Comparison of ENCODE assay signal across 8 cellular contexts in genomic region chr14:54652188-54652889, GRCh38.
DNase-seq lines count a peak whose midpoint lies in the region; ATAC-seq and TF ChIP-seq lines count a peak whose summit lies in the region.

No MANE protein-coding gene starts in this region.

- no peaks in the 10 kb centered on the region for H3K36me3 ChIP-seq in Panc1 (ENCODE audit: control insufficient read depth, insufficient read depth, low read length)
- no peaks in the 10 kb centered on the region for H3K36me3 ChIP-seq in esophagus squamous epithelium
- no peaks in the 10 kb centered on the region for H3K36me3 ChIP-seq in muscle layer of colon (ENCODE audit: insufficient read depth, low read length)

- H3K4me1 ChIP-seq in Panc1 (ENCODE audit: control insufficient read depth, insufficient read depth, low read length), result peaks cover 38% of the 10 kb centered on the region
- peaks cover 0 to 56% (median 20%) of the 10 kb centered on the region in 3 donors for H3K4me1 ChIP-seq in esophagus squamous epithelium
- peaks cover 63% of the 10 kb centered on the region for H3K4me1 ChIP-seq in muscle layer of colon (ENCODE audit: insufficient read depth, low read length)

- POLR2A ChIA-PET in Panc1 (lab: Charles Lee), result interaction anchor here (0.7 kb wide), 1 partner anchor 37 kb away, joined by 5 read pairs; no protein-coding TSS in a partner anchor

- H3K27ac ChIP-seq in Panc1 (ENCODE audit: low read length) (peak overlapping the region; percentile 98), esophagus squamous epithelium (peak overlapping the region; percentile 57 to 89 (median 86)), muscle layer of colon (ENCODE audit: low read depth, low read length) (peak overlapping the region; percentile 59)

- in situ Hi-C loops in Panc1 (cut with HindIII; ENCODE audit: low pct_unique_long_range_greater_than_20kb, low sequenced_read_pairs), result no loop called here

- H3K9ac ChIP-seq in muscle layer of colon (ENCODE audit: low read length), result peak overlapping the region; percentile 66

- no peak for TF ChIP-seq POLR2A in esophagus squamous epithelium (IDR thresholded peaks at IDR 0.05)

- 22 to 23% methylated on average over 11 of the region's 11 CpGs for WGBS in esophagus squamous epithelium, 2 donors

- H3K27me3 ChIP-seq in Panc1 (ENCODE audit: control insufficient read depth, insufficient read depth, low read length) (no peaks in the 10 kb centered on the region), esophagus squamous epithelium (no peaks in the 10 kb centered on the region), muscle layer of colon (ENCODE audit: control insufficient read depth in 1 of 2, insufficient read depth in 2 of 2, low read length in 2 of 2) (no peaks in the 10 kb centered on the region)

- intact Hi-C loops in Panc1 (cut with micrococcal nuclease; ENCODE audit: unreplicated experiment), result no loop called here
- intact Hi-C loops in esophagus squamous epithelium (cut with DNase I), result no loop called here

- H3K9me3 ChIP-seq in Panc1 (ENCODE audit: control insufficient read depth, insufficient read depth, low read depth, low read length) (no peaks in the 10 kb centered on the region), esophagus squamous epithelium (no peaks in the 10 kb centered on the region), muscle layer of colon (ENCODE audit: low read length) (no peaks in the 10 kb centered on the region)

- TF ChIP-seq CTCF in Panc1 (IDR thresholded peaks at IDR 0.05) (no peak), esophagus squamous epithelium (IDR thresholded peaks at IDR 0.05) (no peak)

- ATAC-seq in Panc1 (peak; percentile 90), GM18870 (IDR thresholded peaks at IDR 0.05; ENCODE audit: unreplicated experiment) (no peak), HG03108 (IDR thresholded peaks at IDR 0.05; ENCODE audit: unreplicated experiment) (no peak), HG02981 (IDR thresholded peaks at IDR 0.05; ENCODE audit: unreplicated experiment) (no peak)

- H3K4me3 ChIP-seq in Panc1 (ENCODE audit: low read depth in 2 of 2, low read length in 2 of 2) (peak overlapping the region; percentile 29 to 45), esophagus squamous epithelium (peak overlapping the region in 3 of 4 donors; percentile 0 to 44 (median 20)), muscle layer of colon (ENCODE audit: low read depth in 1 of 2, low read length in 2 of 2) (peak overlapping the region in 1 of 2 donors; percentile 49)

- no TSS peak for BruUV-seq in Panc1 (replicated peaks; lab: Mats Ljungman, UMichigan)

- DNase-seq in AG08395 (ENCODE audit: low spot score), result peak; percentile 96
- DNase-seq in Panc1 (ENCODE audit: low read depth, low spot score), result peak; percentile 78
- peak; percentile 2 for DNase-seq in esophagus squamous epithelium (lab: John Stamatoyannopoulos, UW)
- no peak for DNase-seq in putamen (ENCODE audit: low spot score)

- CTCF ChIA-PET in Panc1 (lab: Charles Lee), result interaction anchor here (0.7 kb wide), 2 partner anchors 67 to 96 kb away, joined by 4 to 5 read pairs; no protein-coding TSS in a partner anchor
